In the genomic region with DNA sequence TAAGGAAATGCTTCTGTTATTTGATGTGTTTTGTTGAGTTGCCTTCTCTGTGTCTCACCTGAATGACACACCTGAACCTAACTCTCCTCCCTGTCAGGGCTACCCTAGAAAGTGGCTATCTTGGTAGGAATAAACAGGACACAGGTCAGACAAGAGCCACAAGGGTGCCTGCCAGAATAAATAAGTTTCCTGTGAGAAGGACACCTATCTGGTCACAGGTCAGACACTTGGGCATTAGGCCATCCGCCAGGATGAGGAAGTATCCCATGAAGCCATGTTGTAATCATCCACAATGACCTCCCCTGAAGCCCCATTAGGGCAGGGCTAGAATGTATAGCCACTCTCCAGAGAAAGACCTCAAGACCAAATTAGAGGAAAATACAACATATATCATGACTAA, we compare ENCODE assay signal across 9 cellular contexts.
"Had no signal": no experiment of that assay in that cellular context is flagged by ENCODE, and none has a peak within 500 bp of the region (broad histone marks: within the 10 kb centered on the region; RNA-seq: fewer than 3 reads in every experiment).

No MANE protein-coding gene starts in this region.

- H3K9me3 ChIP-seq: HAP-1 had no signal

- H3K36me3 ChIP-seq: HAP-1 had no signal

- H3K9ac ChIP-seq: GM23248 had no signal

- ATAC-seq: HCT116, K562 had no signal

- H3K27ac ChIP-seq: GM23248, HL-60 had no signal

- DNase-seq: GM23248, GOT3, H7, HFFc6, IMR-90 had no signal

- H3K9me3 Mint-ChIP-seq: HFFc6 had no signal

- H3K27ac Mint-ChIP-seq: HFFc6 had no signal

- H3K4me1 ChIP-seq: HAP-1 had no signal

- H2AFZ ChIP-seq: GM23248 had no signal

- FAIRE-seq: K562 had no signal

- H3K4me3 Mint-ChIP-seq: HFFc6 had no signal

- H3K4me3 ChIP-seq: GM23248, HAP-1, K562 had no signal
